ENCODE assay signal across 19 cellular contexts in the genomic region with DNA sequence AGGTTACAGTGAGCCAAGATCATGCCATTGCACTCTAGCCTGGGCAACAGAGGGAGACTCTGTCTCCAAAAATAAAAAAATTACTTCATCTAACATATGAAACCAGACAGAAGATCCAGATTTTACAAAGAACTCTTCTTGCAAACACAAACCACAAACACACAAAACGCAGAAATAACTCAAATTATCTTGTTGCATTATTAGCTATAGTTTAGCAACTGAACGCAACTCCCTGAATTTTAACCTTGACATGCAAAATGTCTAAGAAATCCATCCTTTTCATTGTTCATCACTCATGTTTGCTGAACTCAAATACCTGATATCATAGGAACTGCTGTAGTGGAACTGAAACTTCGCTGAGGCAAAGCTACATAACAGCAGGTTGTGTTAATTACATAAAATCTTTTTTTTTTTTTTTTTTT.
DNase-seq lines count a peak whose midpoint lies in the region; ATAC-seq, FAIRE-seq and TF ChIP-seq lines count a peak whose summit lies in the region.
"Had no signal": no experiment of that assay in that cellular context is flagged by ENCODE, and none has a peak within 500 bp of the region (broad histone marks: within the 10 kb centered on the region; RNA-seq: fewer than 3 reads in every experiment).

No MANE protein-coding gene starts in this region.

- ATAC-seq in GM19043 (IDR thresholded peaks at IDR 0.05; ENCODE audit: low read depth, unreplicated experiment) (peak; percentile 66), HG02884 (IDR thresholded peaks at IDR 0.05; ENCODE audit: unreplicated experiment) (peak; percentile 50), GM21526 (IDR thresholded peaks at IDR 0.05; ENCODE audit: low FRiP score, unreplicated experiment) (no peak), Right ventricle myocardium superior (ENCODE audit: poor library complexity) (no peak)
- ATAC-seq: lower lobe of right lung had no signal

- peak; percentile 8 for DNase-seq in GM12891 (ENCODE audit: insufficient read length, low spot score)
- no peak for DNase-seq in T-helper 2 cell treated with Interferon-gamma antibody and Interleukin-4, amounts not matched to agents 5 μg/mL and 100 μg/mL, for 36 hours (ENCODE audit: low spot score)
- no peak for DNase-seq in Calu3
- no peak for DNase-seq in Right ventricle myocardium superior
- DNase-seq in DMS153 treated with DMSO at 0.1 percent for 48 hours (lab: John Stamatoyannopoulos, UW; ENCODE audit: unreplicated experiment) = no peak
- DNase-seq: activated CD4-positive, alpha-beta memory T cell treated with anti-CD3 and anti-CD28 coated beads for 36 hours; activated naive CD8-positive, alpha-beta T cell treated with anti-CD3 and anti-CD28 coated beads, Interleukin-2, amount 10 ng/mL, durations not matched to agents 7 days and 5 days; activated T-cell treated with anti-CD3 and anti-CD28 coated beads, Interleukin-2, amount 50 U/mL, for 48 hours; glutamatergic neuron; immature natural killer cell; lower lobe of right lung; NCI-H187 treated with DMSO at 0.1 percent for 48 hours; NCI-H510A; posterior cingulate gyrus; transverse colon had no signal

- H3K4me1 Mint-ChIP-seq in T-helper 2 cell treated with Interferon-gamma antibody and Interleukin-4, amounts not matched to agents 5 μg/mL and 100 μg/mL, for 36 hours (ENCODE audit: low read depth) = peaks cover 24% of the 10 kb centered on the region
- H3K4me1 Mint-ChIP-seq in Calu3 (ENCODE audit: low read depth, unreplicated experiment) = no peaks in the 10 kb centered on the region

- no peaks in the 10 kb centered on the region for H3K9me3 Mint-ChIP-seq in T-helper 2 cell treated with Interferon-gamma antibody and Interleukin-4, amounts not matched to agents 5 μg/mL and 100 μg/mL, for 36 hours
- no peaks in the 10 kb centered on the region for H3K9me3 Mint-ChIP-seq in Calu3 (ENCODE audit: low read depth, unreplicated experiment)
- H3K9me3 Mint-ChIP-seq: activated CD4-positive, alpha-beta memory T cell treated with anti-CD3 and anti-CD28 coated beads for 36 hours; immature natural killer cell had no signal

- H3K36me3 Mint-ChIP-seq in T-helper 2 cell treated with Interferon-gamma antibody and Interleukin-4, amounts not matched to agents 5 μg/mL and 100 μg/mL, for 36 hours (ENCODE audit: low read depth) = peaks cover 41% of the 10 kb centered on the region
- peaks cover 24% of the 10 kb centered on the region for H3K36me3 Mint-ChIP-seq in Calu3 (ENCODE audit: insufficient read depth, unreplicated experiment)

- intact Hi-C loops in Calu3 (cut with micrococcal nuclease; ENCODE audit: unreplicated experiment) = loop anchor here (10.0 kb wide), 1 partner anchor 133 kb away; a partner anchor contains a TSS
- intact Hi-C loops in Right ventricle myocardium superior (cut with DNase I) = no loop called here

- TF ChIP-seq CTCF in Calu3 (IDR thresholded peaks at IDR 0.05; ENCODE audit: unreplicated experiment) = no peak

- no peaks in the 10 kb centered on the region for H3K27me3 Mint-ChIP-seq in T-helper 2 cell treated with Interferon-gamma antibody and Interleukin-4, amounts not matched to agents 5 μg/mL and 100 μg/mL, for 36 hours (ENCODE audit: low read depth)
- H3K27me3 Mint-ChIP-seq in Calu3 (ENCODE audit: unreplicated experiment) = no peaks in the 10 kb centered on the region
- H3K27me3 Mint-ChIP-seq: activated CD4-positive, alpha-beta memory T cell treated with anti-CD3 and anti-CD28 coated beads for 36 hours; activated naive CD8-positive, alpha-beta T cell treated with anti-CD3 and anti-CD28 coated beads, Interleukin-2, amount 10 ng/mL, durations not matched to agents 7 days and 5 days had no signal

- CTCF ChIA-PET in Calu3 (lab: Charles Lee) = interaction anchor here (0.6 kb wide), 1 partner anchor 561 kb away, joined by 3 read pairs; no protein-coding TSS in a partner anchor

- no TSS peak for BruUV-seq in Calu3 (replicated peaks; lab: Mats Ljungman, UMichigan)

- no peak for TF ChIP-seq POLR2A in GM12891 (IDR thresholded peaks at IDR 0.05; ENCODE audit: low read depth, low read length)

- FAIRE-seq in GM12891 (lab: Jason Lieb, UNC) = peak; percentile 66
- FAIRE-seq: G401.6 had no signal

- H3K27ac Mint-ChIP-seq in T-helper 2 cell treated with Interferon-gamma antibody and Interleukin-4, amounts not matched to agents 5 μg/mL and 100 μg/mL, for 36 hours = peak overlapping the region; percentile 28
- H3K27ac Mint-ChIP-seq in Calu3 (ENCODE audit: unreplicated experiment) = no peak overlapping the region
- H3K27ac Mint-ChIP-seq: activated CD4-positive, alpha-beta memory T cell treated with anti-CD3 and anti-CD28 coated beads for 36 hours; activated naive CD8-positive, alpha-beta T cell treated with anti-CD3 and anti-CD28 coated beads, Interleukin-2, amount 10 ng/mL, durations not matched to agents 7 days and 5 days; immature natural killer cell had no signal

- no peak overlapping the region for H3K4me3 Mint-ChIP-seq in T-helper 2 cell treated with Interferon-gamma antibody and Interleukin-4, amounts not matched to agents 5 μg/mL and 100 μg/mL, for 36 hours
- no peak overlapping the region for H3K4me3 Mint-ChIP-seq in Calu3 (ENCODE audit: low read depth, unreplicated experiment)
- H3K4me3 Mint-ChIP-seq: activated CD4-positive, alpha-beta memory T cell treated with anti-CD3 and anti-CD28 coated beads for 36 hours; activated naive CD8-positive, alpha-beta T cell treated with anti-CD3 and anti-CD28 coated beads, Interleukin-2, amount 10 ng/mL, durations not matched to agents 7 days and 5 days; immature natural killer cell had no signal

TF ChIP-seq in GM12891, 5 proteins besides CTCF, POLR2A, EP300 and RAD21:
- TF ChIP-seq SPI1 (IDR thresholded peaks at IDR 0.05; ENCODE audit: low read depth, low read length) = peak; percentile 86
- TF ChIP-seq POLR2AphosphoS5 (IDR thresholded peaks at IDR 0.05; ENCODE audit: low read depth, low read length) = no peak

Comparison
In these comparisons a context has a peak if more than half of its experiments do, and no peak if none do; other contexts are left out.
1. ATAC-seq: peak in GM19043 (single experiment) and HG02884 (single experiment); none in GM21526 (single experiment) and Right ventricle myocardium superior (single experiment).